ENCODE assay signal across 29 cellular contexts in the genomic region with DNA sequence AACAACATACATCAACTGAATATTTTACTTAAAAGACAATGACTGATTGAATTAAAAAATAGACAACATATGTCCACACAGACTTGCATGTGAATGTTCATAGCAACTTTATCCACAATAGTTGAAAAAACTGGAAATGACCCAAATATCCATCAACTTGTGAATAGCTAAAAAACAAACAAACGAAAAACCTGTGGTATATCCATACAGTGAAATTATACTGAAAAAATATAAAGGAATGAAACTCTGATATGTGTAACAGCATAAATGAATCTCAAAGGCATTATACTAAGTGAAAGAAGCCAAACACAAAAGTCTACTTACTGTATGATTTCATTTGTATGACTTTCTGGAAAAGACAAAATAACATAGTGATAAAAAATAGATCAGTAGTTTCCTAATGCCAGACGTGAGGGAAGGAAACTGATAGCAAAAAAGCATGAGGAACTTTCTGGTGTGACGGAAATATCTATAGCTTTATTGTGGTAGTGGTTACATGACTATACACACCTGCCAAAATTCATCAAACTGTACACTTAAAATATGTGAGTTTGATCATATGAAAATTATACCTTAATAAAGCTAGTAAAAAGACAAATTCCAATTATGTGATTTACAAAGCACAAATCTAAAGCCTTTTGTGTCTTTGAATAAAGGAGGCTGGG.
DNase-seq lines count a peak whose midpoint lies in the region; ATAC-seq and TF ChIP-seq lines count a peak whose summit lies in the region.
"Had no signal": no experiment of that assay in that cellular context is flagged by ENCODE, and none has a peak within 500 bp of the region (broad histone marks: within the 10 kb centered on the region; RNA-seq: fewer than 3 reads in every experiment).

No MANE protein-coding gene starts in this region.

- intact Hi-C loops in activated naive CD4-positive, alpha-beta T cell treated with anti-CD3 and anti-CD28 coated beads for 36 hours (cut with micrococcal nuclease) = loop anchor here (1.0 to 10.0 kb wide), 3 partner anchors 16 to 819 kb away; a partner anchor contains a TSS
- intact Hi-C loops in esophagus muscularis mucosa (cut with DNase I) = no loop called here

- no peaks in the 10 kb centered on the region for H3K27me3 ChIP-seq in esophagus muscularis mucosa
- H3K27me3 ChIP-seq: cardiac muscle cell, heart right ventricle, neural progenitor cell, right lobe of liver, SJCRH30 had no signal

- H3K9me3 Mint-ChIP-seq in activated naive CD4-positive, alpha-beta T cell treated with anti-CD3 and anti-CD28 coated beads for 36 hours = no peaks in the 10 kb centered on the region
- no peaks in the 10 kb centered on the region for H3K9me3 Mint-ChIP-seq in T-cell
- H3K9me3 Mint-ChIP-seq in activated naive CD8-positive, alpha-beta T cell treated with anti-CD3 and anti-CD28 coated beads, Interleukin-2, amount 50 U/mL, for 24 hours = no peaks in the 10 kb centered on the region
- H3K9me3 Mint-ChIP-seq in stimulated activated naive CD8-positive, alpha-beta T cell treated with anti-CD3 and anti-CD28 coated beads, Interleukin-15, Interleukin-2, amounts not matched to agents 100 ng/mL and 50 ng/mL, for 24 hours = no peaks in the 10 kb centered on the region
- H3K9me3 Mint-ChIP-seq: stimulated activated effector memory CD8-positive, alpha-beta T cell treated with anti-CD3 and anti-CD28 coated beads, Interleukin-12 subunit alpha, Interleukin-12 subunit beta, amount 100 ng/mL, for 72 hours had no signal

- no peak for DNase-seq in activated naive CD4-positive, alpha-beta T cell treated with anti-CD3 and anti-CD28 coated beads for 36 hours
- DNase-seq in activated naive CD4-positive, alpha-beta T cell treated with Interleukin-2 at 50 U/mL for 16 hours = no peak
- DNase-seq in T-cell (no peak), esophagus muscularis mucosa (ENCODE audit: extremely low spot score) (no peak), GM10266 (ENCODE audit: extremely low spot score) (no peak)
- no peak for DNase-seq in activated naive CD8-positive, alpha-beta T cell treated with anti-CD3 and anti-CD28 coated beads, Interleukin-2, amount 50 U/mL, for 24 hours
- DNase-seq: activated CD4-positive, alpha-beta T cell treated with anti-CD3 and anti-CD28 coated beads, Interleukin-2, amount 50 U/mL, for 1 hour; activated gamma-delta T cell; aorta; effector memory CD4-positive, alpha-beta T cell; heart right ventricle; Kasumi-1; lower lobe of right lung; NCI-H146; NCI-H2107; NCI-H446 treated with DMSO at 0.1 percent for 48 hours; NCI-H82; right lobe of liver; SJCRH30; stimulated activated CD4-positive, alpha-beta T cell treated with anti-CD3 and anti-CD28 coated beads, Interleukin-12 subunit alpha, Interleukin-12 subunit beta, amount 100 ng/mL, for 4 hours; stimulated activated CD4-positive, alpha-beta T cell treated with anti-CD3 and anti-CD28 coated beads, Interleukin-4, amount 100 ng/mL, for 1 hour had no signal

- TF ChIP-seq EP300 in esophagus muscularis mucosa (IDR thresholded peaks at IDR 0.05) = no peak

- peaks cover 23% of the 10 kb centered on the region for H3K36me3 Mint-ChIP-seq in activated naive CD4-positive, alpha-beta T cell treated with anti-CD3 and anti-CD28 coated beads for 36 hours (ENCODE audit: low read depth)
- peaks cover 5% of the 10 kb centered on the region for H3K36me3 Mint-ChIP-seq in T-cell
- peaks cover 53% of the 10 kb centered on the region for H3K36me3 Mint-ChIP-seq in activated naive CD8-positive, alpha-beta T cell treated with anti-CD3 and anti-CD28 coated beads, Interleukin-2, amount 50 U/mL, for 24 hours (ENCODE audit: low read depth)
- H3K36me3 Mint-ChIP-seq in stimulated activated naive CD8-positive, alpha-beta T cell treated with anti-CD3 and anti-CD28 coated beads, Interleukin-15, Interleukin-2, amounts not matched to agents 100 ng/mL and 50 ng/mL, for 24 hours (ENCODE audit: low read depth) = peaks cover 42% of the 10 kb centered on the region
- H3K36me3 Mint-ChIP-seq: stimulated activated effector memory CD8-positive, alpha-beta T cell treated with anti-CD3 and anti-CD28 coated beads, Interleukin-12 subunit alpha, Interleukin-12 subunit beta, amount 100 ng/mL, for 72 hours had no signal

- TF ChIP-seq POLR2A in esophagus muscularis mucosa (IDR thresholded peaks at IDR 0.05; ENCODE audit: low read depth) = no peak

- CTCF ChIA-PET in activated naive CD4-positive, alpha-beta T cell treated with anti-CD3 and anti-CD28 coated beads for 36 hours (lab: Charles Lee) = interaction anchor here (0.9 to 1.3 kb wide), 3 partner anchors 42 to 234 kb away, joined by 3 to 5 read pairs (median 4); no protein-coding TSS in a partner anchor
- CTCF ChIA-PET in T-cell (lab: Charles Lee) = interaction anchor here (0.6 to 1.1 kb wide), 4 partner anchors 11 to 352 kb away, joined by 3 to 4 read pairs (median 4); no protein-coding TSS in a partner anchor

- H3K9me3 ChIP-seq in esophagus muscularis mucosa = no peaks in the 10 kb centered on the region
- H3K9me3 ChIP-seq: lower lobe of right lung, right lobe of liver, SJCRH30, thoracic aorta had no signal

- H3K4me1 ChIP-seq in esophagus muscularis mucosa = peaks cover 25 to 33% (median 27%) of the 10 kb centered on the region in 4 donors
- H3K4me1 ChIP-seq: right lobe of liver had no signal

- H3K36me3 ChIP-seq in esophagus muscularis mucosa = no peaks in the 10 kb centered on the region
- H3K36me3 ChIP-seq: cardiac muscle cell, heart right ventricle, lower lobe of right lung, right lobe of liver, SJCRH30, thoracic aorta had no signal

- 70% methylated on average over 3 of the region's 3 CpGs for WGBS in esophagus muscularis mucosa

- H3K4me3 Mint-ChIP-seq in activated naive CD4-positive, alpha-beta T cell treated with anti-CD3 and anti-CD28 coated beads for 36 hours = no peak overlapping the region
- H3K4me3 Mint-ChIP-seq in T-cell = peak overlapping the region in 2 of 3 donors; percentile 21 to 31
- peak overlapping the region; percentile 65 for H3K4me3 Mint-ChIP-seq in activated naive CD8-positive, alpha-beta T cell treated with anti-CD3 and anti-CD28 coated beads, Interleukin-2, amount 50 U/mL, for 24 hours
- H3K4me3 Mint-ChIP-seq in stimulated activated naive CD8-positive, alpha-beta T cell treated with anti-CD3 and anti-CD28 coated beads, Interleukin-15, Interleukin-2, amounts not matched to agents 100 ng/mL and 50 ng/mL, for 24 hours = peak overlapping the region; percentile 70
- H3K4me3 Mint-ChIP-seq: neural progenitor cell; stimulated activated effector memory CD8-positive, alpha-beta T cell treated with anti-CD3 and anti-CD28 coated beads, Interleukin-12 subunit alpha, Interleukin-12 subunit beta, amount 100 ng/mL, for 72 hours had no signal

- H3K27ac ChIP-seq in esophagus muscularis mucosa (replicated peaks in 1 of 4) = no peak overlapping the region
- H3K27ac ChIP-seq: C4-2B, cardiac muscle cell, coronary artery, heart right ventricle, lower lobe of right lung, neural progenitor cell, right lobe of liver, SJCRH30, thoracic aorta had no signal

- POLR2A ChIA-PET in T-cell (lab: Charles Lee) = interaction anchor here in 1 of 2 donors (0.9 kb wide), 1 partner anchor 11 kb away, joined by 4 read pairs; no protein-coding TSS in a partner anchor

- TF ChIP-seq CTCF in esophagus muscularis mucosa (IDR thresholded peaks at IDR 0.05) = no peak
- TF ChIP-seq CTCF in GM10266 (IDR thresholded peaks at IDR 0.05; ENCODE audit: control insufficient read depth, insufficient read depth, low read depth, missing control alignments) = no peak

- peak in 2 of 4 experiments; percentile 34 to 74 for ATAC-seq in T-cell (replicated peaks in 1 of 4)
- no peak for ATAC-seq in activated naive CD8-positive, alpha-beta T cell treated with anti-CD3 and anti-CD28 coated beads, Interleukin-2, amount 50 U/mL, for 24 hours
- ATAC-seq: heart right ventricle; lower lobe of right lung; right lobe of liver; stimulated activated effector memory CD8-positive, alpha-beta T cell treated with anti-CD3 and anti-CD28 coated beads, Interleukin-12 subunit alpha, Interleukin-12 subunit beta, amount 100 ng/mL, for 72 hours had no signal

- no peak overlapping the region for H3K4me3 ChIP-seq in esophagus muscularis mucosa
- H3K4me3 ChIP-seq: cardiac muscle cell, coronary artery, heart right ventricle, lower lobe of right lung, neural progenitor cell, right lobe of liver, SJCRH30, thoracic aorta had no signal

- H3K27ac Mint-ChIP-seq in activated naive CD4-positive, alpha-beta T cell treated with anti-CD3 and anti-CD28 coated beads for 36 hours = peak overlapping the region; percentile 80
- peak overlapping the region; percentile 55 to 77 for H3K27ac Mint-ChIP-seq in T-cell
- peak overlapping the region; percentile 92 for H3K27ac Mint-ChIP-seq in activated naive CD8-positive, alpha-beta T cell treated with anti-CD3 and anti-CD28 coated beads, Interleukin-2, amount 50 U/mL, for 24 hours
- H3K27ac Mint-ChIP-seq in stimulated activated naive CD8-positive, alpha-beta T cell treated with anti-CD3 and anti-CD28 coated beads, Interleukin-15, Interleukin-2, amounts not matched to agents 100 ng/mL and 50 ng/mL, for 24 hours = peak overlapping the region; percentile 78
- H3K27ac Mint-ChIP-seq: neural progenitor cell; progenitor cell of endocrine pancreas; stimulated activated effector memory CD8-positive, alpha-beta T cell treated with anti-CD3 and anti-CD28 coated beads, Interleukin-12 subunit alpha, Interleukin-12 subunit beta, amount 100 ng/mL, for 72 hours had no signal

- H3K4me1 Mint-ChIP-seq in activated naive CD4-positive, alpha-beta T cell treated with anti-CD3 and anti-CD28 coated beads for 36 hours (ENCODE audit: low read depth) = peaks cover 87% of the 10 kb centered on the region
- peaks cover 77 to 86% (median 79%) of the 10 kb centered on the region in 3 donors for H3K4me1 Mint-ChIP-seq in T-cell
- H3K4me1 Mint-ChIP-seq in activated naive CD8-positive, alpha-beta T cell treated with anti-CD3 and anti-CD28 coated beads, Interleukin-2, amount 50 U/mL, for 24 hours = peaks cover 95% of the 10 kb centered on the region
- peaks cover 94% of the 10 kb centered on the region for H3K4me1 Mint-ChIP-seq in stimulated activated naive CD8-positive, alpha-beta T cell treated with anti-CD3 and anti-CD28 coated beads, Interleukin-15, Interleukin-2, amounts not matched to agents 100 ng/mL and 50 ng/mL, for 24 hours (ENCODE audit: low read depth)

- no peaks in the 10 kb centered on the region for H3K27me3 Mint-ChIP-seq in activated naive CD4-positive, alpha-beta T cell treated with anti-CD3 and anti-CD28 coated beads for 36 hours (ENCODE audit: low read depth)
- no peaks in the 10 kb centered on the region for H3K27me3 Mint-ChIP-seq in T-cell
- no peaks in the 10 kb centered on the region for H3K27me3 Mint-ChIP-seq in activated naive CD8-positive, alpha-beta T cell treated with anti-CD3 and anti-CD28 coated beads, Interleukin-2, amount 50 U/mL, for 24 hours
- no peaks in the 10 kb centered on the region for H3K27me3 Mint-ChIP-seq in stimulated activated naive CD8-positive, alpha-beta T cell treated with anti-CD3 and anti-CD28 coated beads, Interleukin-15, Interleukin-2, amounts not matched to agents 100 ng/mL and 50 ng/mL, for 24 hours
- H3K27me3 Mint-ChIP-seq: progenitor cell of endocrine pancreas had no signal
